In the genomic region with DNA sequence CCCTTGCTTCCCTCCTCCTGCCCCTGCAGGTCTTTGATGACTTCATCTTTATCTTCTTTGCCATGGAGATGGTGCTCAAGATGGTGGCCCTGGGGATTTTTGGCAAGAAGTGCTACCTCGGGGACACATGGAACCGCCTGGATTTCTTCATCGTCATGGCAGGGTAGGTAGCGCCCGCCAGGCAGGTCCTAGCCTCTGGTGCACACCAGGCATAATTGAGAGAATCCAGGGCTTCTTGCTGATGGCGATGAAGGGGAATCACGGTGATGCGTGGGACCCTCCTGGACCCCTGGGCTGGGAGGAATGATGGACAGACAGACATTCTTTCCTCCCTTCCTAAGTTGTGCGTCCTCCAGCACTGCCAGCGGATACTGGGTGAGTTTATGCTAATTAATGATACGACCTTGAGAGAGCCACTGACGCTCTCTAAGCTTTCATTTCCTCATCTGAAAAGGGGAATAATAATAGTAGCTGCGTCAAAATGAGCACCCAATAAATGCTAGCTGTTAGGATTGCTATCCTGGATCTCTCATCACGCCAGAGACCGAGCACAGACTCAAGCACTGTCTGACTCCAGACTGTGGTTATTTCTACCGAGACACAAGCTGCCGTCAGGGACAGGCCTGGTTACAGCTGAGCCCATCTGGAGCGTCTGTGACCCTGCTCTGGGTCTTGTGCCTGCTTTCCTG, we compare ENCODE assay signal across 12 cellular contexts. TPM values are rescaled to one million over a fixed set of nuclear protein-coding genes. Genes with fewer than 3 reads are reported as not detected.
"Had no signal": no experiment of that assay in that cellular context is flagged by ENCODE, and none has a peak within 500 bp of the region (broad histone marks: within the 10 kb centered on the region; RNA-seq: fewer than 3 reads in every experiment).

No MANE protein-coding gene starts in this region.

- ATAC-seq: heart right ventricle, left cardiac atrium, WTC11 had no signal

- H3K4me1 Mint-ChIP-seq: mesothelial cell of epicardium had no signal

- H3K4me3 Mint-ChIP-seq: activated naive CD4-positive, alpha-beta T cell treated with anti-CD3 and anti-CD28 coated beads for 36 hours; mesothelial cell of epicardium; neural progenitor cell; WTC11 had no signal

- DNase-seq: activated CD4-positive, alpha-beta T cell treated with anti-CD3 and anti-CD28 coated beads for 48 hours; activated naive CD4-positive, alpha-beta T cell treated with anti-CD3 and anti-CD28 coated beads for 36 hours; heart right ventricle; left cardiac atrium; stimulated activated CD4-positive, alpha-beta T cell treated with anti-CD3 and anti-CD28 coated beads, Interleukin-2, amount 100 ng/mL, for 24 hours; T-helper 2 cell; thyroid gland had no signal

- H3K27ac Mint-ChIP-seq: activated naive CD4-positive, alpha-beta T cell treated with anti-CD3 and anti-CD28 coated beads for 36 hours; mesothelial cell of epicardium; neural progenitor cell; WTC11 had no signal

- H3K36me3 Mint-ChIP-seq: mesothelial cell of epicardium, neural progenitor cell, WTC11 had no signal

RNA-seq across cellular contexts. Expression of a gene that starts 30.1 kb away (rescaled TPM):
- total RNA-seq: ascending aorta, dermis microvascular lymphatic vessel endothelial cell had no signal
